15 cellular contexts compared by ENCODE assay signal in the genomic region with DNA sequence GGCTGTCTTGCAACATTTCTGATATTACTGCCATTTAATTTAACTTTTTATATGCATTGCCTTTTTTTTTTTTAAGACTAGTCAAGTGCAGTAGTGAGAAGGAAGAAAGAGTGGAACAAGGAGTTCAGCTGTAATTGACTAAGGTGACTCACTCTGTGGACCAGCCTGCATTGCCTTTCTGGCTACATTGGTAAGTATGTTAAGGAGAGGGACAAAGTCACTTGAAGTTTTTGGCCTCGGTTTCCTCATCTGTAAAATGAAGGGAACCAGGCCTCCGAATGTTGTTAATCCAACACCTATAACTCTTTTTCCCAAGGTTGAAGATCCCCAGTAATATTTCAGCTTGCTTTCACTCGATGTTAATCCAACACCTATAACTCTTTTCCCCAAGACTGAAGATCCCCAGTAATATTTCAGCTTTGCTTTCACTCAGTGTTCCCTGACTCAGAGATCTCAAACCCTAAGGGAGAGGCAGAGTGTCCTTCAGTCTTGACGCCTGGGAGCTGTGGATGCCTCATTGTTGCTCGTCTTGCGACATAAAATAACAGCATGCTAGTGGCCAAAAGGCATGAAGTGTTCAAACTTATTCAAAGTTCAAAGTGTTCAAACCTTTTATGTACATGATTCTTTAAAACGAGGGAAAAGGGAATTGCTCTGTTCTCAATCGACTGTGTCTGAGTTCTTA.
A peak's percentile ranks its signal among the peaks of the same experiment; 100 is the strongest.
DNase-seq lines count a peak whose midpoint lies in the region; ATAC-seq, FAIRE-seq and TF ChIP-seq lines count a peak whose summit lies in the region.
"Had no signal": no experiment of that assay in that cellular context is flagged by ENCODE, and none has a peak within 500 bp of the region (broad histone marks: within the 10 kb centered on the region; RNA-seq: fewer than 3 reads in every experiment).

No MANE protein-coding gene starts in this region.

- CTCF ChIA-PET in HepG2 (lab: Yijun Ruan, JAX; ENCODE audit: low intra/inter-chr PET ratio, low total read pairs) = no interaction called here
- CTCF ChIA-PET in activated CD4-positive, alpha-beta T cell treated with anti-CD3 and anti-CD28 coated beads, Interleukin-2, amount 10 ng/mL, durations not matched to agents 7 days and 5 days (lab: Charles Lee) = no interaction called here

- in situ Hi-C loops in HepG2 (cut with HindIII; ENCODE audit: extremely low pct_ligation_motif_present, low pct_unique_long_range_greater_than_20kb) = no loop called here
- in situ Hi-C loops in transverse colon (cut with MboI; ENCODE audit: low pct_ligation_motif_present in 1 of 4, low pct_unique_long_range_greater_than_20kb in 1 of 4, low sequenced_read_pairs in 3 of 4) = no loop called here

- H3K9me3 ChIP-seq in heart left ventricle = peaks cover 0 to 10% (median 2%) of the 10 kb centered on the region in 12 donors
- H3K9me3 ChIP-seq in HepG2 (ENCODE audit: low read length) = peaks cover 15% of the 10 kb centered on the region
- H3K9me3 ChIP-seq in transverse colon = no peaks in the 10 kb centered on the region
- peaks cover 0 to 5% of the 10 kb centered on the region in 2 donors for H3K9me3 ChIP-seq in ascending aorta

- H3K9me3 Mint-ChIP-seq in chondrocyte (ENCODE audit: low read depth) = peaks cover 6% of the 10 kb centered on the region
- no peaks in the 10 kb centered on the region for H3K9me3 Mint-ChIP-seq in activated CD4-positive, alpha-beta T cell treated with anti-CD3 and anti-CD28 coated beads, Interleukin-2, amount 10 ng/mL, durations not matched to agents 7 days and 5 days
- H3K9me3 Mint-ChIP-seq: activated T-helper 2 cell treated with anti-CD3 and anti-CD28 coated beads, Interferon-gamma antibody, Interleukin-2, Interleukin-4, amounts not matched to agents 10 μg/mL and 5 μg/mL and 100 μg/mL, durations not matched to agents 14 hours and 24 hours and 36 hours had no signal

- no peak overlapping the region for H3K4me3 Mint-ChIP-seq in chondrocyte (ENCODE audit: unreplicated experiment)
- H3K4me3 Mint-ChIP-seq in activated CD4-positive, alpha-beta T cell treated with anti-CD3 and anti-CD28 coated beads, Interleukin-2, amount 10 ng/mL, durations not matched to agents 7 days and 5 days = no peak overlapping the region

- H3K79me2 ChIP-seq in HepG2 (ENCODE audit: insufficient read depth, low read length) = peaks cover 18% of the 10 kb centered on the region

- H4K20me1 ChIP-seq in HepG2 (ENCODE audit: insufficient read depth, low read length) = no peaks in the 10 kb centered on the region

- no peak overlapping the region for H2AFZ ChIP-seq in HepG2 (ENCODE audit: low read length)

- H3K36me3 ChIP-seq in heart left ventricle = peaks cover 0 to 10% (median 0%) of the 10 kb centered on the region in 9 donors
- H3K36me3 ChIP-seq in HepG2 (replicated peaks in 1 of 2; ENCODE audit: control insufficient read depth in 1 of 2, insufficient read depth in 2 of 2, low read length in 2 of 2) = peaks cover 1 to 8% of the 10 kb centered on the region in 2 experiments; a peak in 3 of 5 replicates
- no peaks in the 10 kb centered on the region for H3K36me3 ChIP-seq in transverse colon
- no peaks in the 10 kb centered on the region for H3K36me3 ChIP-seq in ascending aorta

- 0 out of 2 replicates have a peak overlapping the region, but pooled peaks have one; percentile 2 for H3K9ac ChIP-seq in HepG2 (ENCODE audit: insufficient read depth, low read depth, low read length)

- TF ChIP-seq RAD21 in HepG2 (CRISPR knock-in tag; IDR thresholded peaks at IDR 0.05) = no peak

- FAIRE-seq in HepG2 (lab: Jason Lieb, UNC) = peak; percentile 78
- FAIRE-seq: A204.1 had no signal

- no peak for TF ChIP-seq CTCF in heart left ventricle (IDR thresholded peaks at IDR 0.05)
- no peak for TF ChIP-seq CTCF in chondrocyte (IDR thresholded peaks at IDR 0.05)
- TF ChIP-seq CTCF in HepG2 (CRISPR knock-in tag; IDR thresholded peaks at IDR 0.05) = no peak
- no peak for TF ChIP-seq CTCF in transverse colon (IDR thresholded peaks at IDR 0.05)
- TF ChIP-seq CTCF in ascending aorta (IDR thresholded peaks at IDR 0.05) = no peak

- TF ChIP-seq EP300 in HepG2 (IDR thresholded peaks at IDR 0.05; ENCODE audit: low read depth in 2 of 2, low read length in 2 of 2) = peak in 1 of 2 experiments; percentile 31; a peak in 1 of 4 replicates
- TF ChIP-seq EP300 in HepG2 (CRISPR knock-in tag; IDR thresholded peaks at IDR 0.05; ENCODE audit: borderline replicate concordance) = no peak; the same call in 1 of the 2 replicates
- TF ChIP-seq EP300 in transverse colon (IDR thresholded peaks at IDR 0.05; ENCODE audit: low read depth) = no peak

- no TSS peak for BruUV-seq in HepG2 (replicated peaks; lab: Mats Ljungman, UMichigan)

- DNase-seq in heart left ventricle (no peak), left ventricle myocardium superior (no peak), chondrocyte (ENCODE audit: low spot score) (no peak), HepG2 (ENCODE audit: low spot score) (peak; percentile 74), transverse colon (no peak), ascending aorta (ENCODE audit: low spot score in 2 of 2) (no peak), T-helper 2 cell (no peak)
- DNase-seq in activated CD4-positive, alpha-beta T cell treated with anti-CD3 and anti-CD28 coated beads, Interleukin-2, amount 10 ng/mL, durations not matched to agents 7 days and 5 days = no peak
- DNase-seq: activated CD8-positive, alpha-beta memory T cell treated with anti-CD3 and anti-CD28 coated beads for 24 hours; NCI-H1417; NCI-H446 treated with DMSO at 0.1 percent for 48 hours; stimulated activated CD4-positive, alpha-beta T cell treated with anti-CD3 and anti-CD28 coated beads, Interleukin-1b, Interleukin-23, amount 100 ng/mL, for 48 hours; stimulated activated CD8-positive, alpha-beta memory T cell treated with anti-CD3 and anti-CD28 coated beads, Interleukin-4, amount 100 ng/mL, for 48 hours had no signal

- ATAC-seq in heart left ventricle (peak in 1 of 4 donors; percentile 27), left ventricle myocardium superior (no peak), HepG2 (peak; percentile 29)

- 68 to 78% (median 71%) methylated on average over 7 to 8 of the region's 8 CpGs for WGBS in heart left ventricle, 4 donors
- WGBS in HepG2 (ENCODE audit: low lambda C conversion rate) = 30% methylated on average over 8 of the region's 8 CpGs
- 74 to 81% methylated on average over 7 to 8 of the region's 8 CpGs for WGBS in transverse colon (ENCODE audit: low coverage in 1 of 2), 2 donors

- TF ChIP-seq POLR2A in heart left ventricle (IDR thresholded peaks at IDR 0.05) = no peak
- no peak for TF ChIP-seq POLR2A in HepG2 (IDR thresholded peaks at IDR 0.05; ENCODE audit: insufficient read depth in 1 of 2, low read depth in 2 of 2, low read length in 2 of 2)
- TF ChIP-seq POLR2A in transverse colon (IDR thresholded peaks at IDR 0.05) = no peak

- H3K4me3 ChIP-seq in heart left ventricle = no peak overlapping the region
- no peak overlapping the region for H3K4me3 ChIP-seq in HepG2 (replicated peaks in 1 of 3; ENCODE audit: insufficient read depth in 1 of 3, low read depth in 2 of 3, low read length in 3 of 3)
- no peak overlapping the region for H3K4me3 ChIP-seq in transverse colon
- H3K4me3 ChIP-seq in ascending aorta = no peak overlapping the region

- intact Hi-C loops in heart left ventricle (cut with DNase I) (no loop called here), left ventricle myocardium superior (cut with micrococcal nuclease) (no loop called here), HepG2 (cut with micrococcal nuclease; ENCODE audit: unreplicated experiment) (no loop called here), transverse colon (cut with DNase I; ENCODE audit: low total_unique reads) (no loop called here), ascending aorta (cut with DNase I) (no loop called here)

- H3K4me1 ChIP-seq in heart left ventricle (peaks cover 3 to 81% (median 31%) of the 10 kb centered on the region in 12 donors), HepG2 (ENCODE audit: insufficient read depth, low read length) (peaks cover 58% of the 10 kb centered on the region), transverse colon (peaks cover 0 to 5% (median 0%) of the 10 kb centered on the region in 4 donors), ascending aorta (peaks cover 0 to 9% of the 10 kb centered on the region in 2 donors)

- no peak overlapping the region for H3K4me2 ChIP-seq in HepG2 (ENCODE audit: low read depth, low read length)

- H3K4me1 Mint-ChIP-seq in chondrocyte (ENCODE audit: low read depth) = peaks cover 50% of the 10 kb centered on the region
- no peaks in the 10 kb centered on the region for H3K4me1 Mint-ChIP-seq in activated CD4-positive, alpha-beta T cell treated with anti-CD3 and anti-CD28 coated beads, Interleukin-2, amount 10 ng/mL, durations not matched to agents 7 days and 5 days

- peak overlapping the region; percentile 29 for H3K27ac Mint-ChIP-seq in chondrocyte (ENCODE audit: unreplicated experiment)
- H3K27ac Mint-ChIP-seq in activated CD4-positive, alpha-beta T cell treated with anti-CD3 and anti-CD28 coated beads, Interleukin-2, amount 10 ng/mL, durations not matched to agents 7 days and 5 days = no peak overlapping the region
- H3K27ac Mint-ChIP-seq: activated T-helper 2 cell treated with anti-CD3 and anti-CD28 coated beads, Interferon-gamma antibody, Interleukin-2, Interleukin-4, amounts not matched to agents 10 μg/mL and 5 μg/mL and 100 μg/mL, durations not matched to agents 14 hours and 24 hours and 36 hours had no signal

- H3K27me3 ChIP-seq in heart left ventricle (no peaks in the 10 kb centered on the region), HepG2 (ENCODE audit: control insufficient read depth in 1 of 2, insufficient read depth in 2 of 2, low read length in 2 of 2) (no peaks in the 10 kb centered on the region), transverse colon (no peaks in the 10 kb centered on the region), ascending aorta (no peaks in the 10 kb centered on the region)

- H3K27ac ChIP-seq in heart left ventricle (peak overlapping the region in 11 of 12 donors; percentile 7 to 69 (median 40)), HepG2 (ENCODE audit: extremely low read length, insufficient read depth, low read length) (peak overlapping the region; percentile 48), transverse colon (peak overlapping the region; percentile 14 to 65 (median 48)), ascending aorta (peak overlapping the region in 1 of 2 donors; percentile 14)

- POLR2A ChIA-PET in HepG2 (lab: Yijun Ruan, JAX) = interaction anchor here (1.3 to 6.0 kb wide), 3 partner anchors 12 to 101 kb away, joined by 6 to 64 read pairs (median 57); partner anchors contain the start of gene SORBS2
- POLR2A ChIA-PET in activated CD4-positive, alpha-beta T cell treated with anti-CD3 and anti-CD28 coated beads, Interleukin-2, amount 10 ng/mL, durations not matched to agents 7 days and 5 days (lab: Charles Lee) = no interaction called here

- H3K36me3 Mint-ChIP-seq in chondrocyte (ENCODE audit: low read depth) = peaks cover 4% of the 10 kb centered on the region
- H3K36me3 Mint-ChIP-seq in activated CD4-positive, alpha-beta T cell treated with anti-CD3 and anti-CD28 coated beads, Interleukin-2, amount 10 ng/mL, durations not matched to agents 7 days and 5 days (ENCODE audit: low read depth) = no peaks in the 10 kb centered on the region

- no peaks in the 10 kb centered on the region for H3K27me3 Mint-ChIP-seq in chondrocyte (ENCODE audit: low read depth)
- peaks cover 2% of the 10 kb centered on the region for H3K27me3 Mint-ChIP-seq in activated CD4-positive, alpha-beta T cell treated with anti-CD3 and anti-CD28 coated beads, Interleukin-2, amount 10 ng/mL, durations not matched to agents 7 days and 5 days

TF ChIP-seq in HepG2, 621 proteins besides CTCF, POLR2A, EP300 and RAD21 (continues in another document):
- no peak for TF ChIP-seq CAMTA2 (CRISPR knock-in tag; IDR thresholded peaks at IDR 0.05; ENCODE audit: borderline replicate concordance)
